ENCODE assay signal across 22 cellular contexts in genomic region chrX:67692246-67692645, GRCh38.
DNase-seq lines count a peak whose midpoint lies in the region; ATAC-seq, FAIRE-seq and TF ChIP-seq lines count a peak whose summit lies in the region.
"Had no signal": no experiment of that assay in that cellular context is flagged by ENCODE, and none has a peak within 500 bp of the region (broad histone marks: within the 10 kb centered on the region; RNA-seq: fewer than 3 reads in every experiment).

No MANE protein-coding gene starts in this region.

- H3K4ac ChIP-seq in mesenchymal stem cell (ENCODE audit: low read depth in 1 of 2, low read length in 2 of 2): no peak overlapping the region

- H3K27me3 Mint-ChIP-seq in astrocyte (ENCODE audit: low read depth, unreplicated experiment): no peaks in the 10 kb centered on the region
- H3K27me3 Mint-ChIP-seq: activated CD4-positive, alpha-beta T cell treated with anti-CD3 and anti-CD28 coated beads, Interleukin-2, amount 10 ng/mL, durations not matched to agents 24 days and 14 days; effector memory CD8-positive, alpha-beta T cell had no signal

- H2BK15ac ChIP-seq in mesenchymal stem cell (ENCODE audit: low read depth, poor library complexity, severe bottlenecking): no peak overlapping the region

- H3K18ac ChIP-seq in mesenchymal stem cell (ENCODE audit: low read depth in 1 of 2, low read length in 2 of 2): no peak overlapping the region

- no peaks in the 10 kb centered on the region for H3K9me3 ChIP-seq in astrocyte (ENCODE audit: insufficient read depth, low read depth, low read length)
- H3K9me3 ChIP-seq in mesenchymal stem cell (ENCODE audit: control insufficient read depth, low read length): no peaks in the 10 kb centered on the region
- H3K9me3 ChIP-seq: heart left ventricle, left lung had no signal

- no peak overlapping the region for H3K23ac ChIP-seq in mesenchymal stem cell (ENCODE audit: low read length in 2 of 2)

- H3K36me3 ChIP-seq in astrocyte (ENCODE audit: insufficient read depth, low read length): no peaks in the 10 kb centered on the region
- H3K36me3 ChIP-seq in mesenchymal stem cell (ENCODE audit: control insufficient read depth in 1 of 2, insufficient read depth in 2 of 2, low read depth in 1 of 2, low read length in 2 of 2): no peaks in the 10 kb centered on the region
- H3K36me3 ChIP-seq: left lung had no signal

- H3K9ac ChIP-seq in astrocyte (ENCODE audit: low read length) (no peak overlapping the region), mesenchymal stem cell (ENCODE audit: low read length) (no peak overlapping the region)

- H3K79me1 ChIP-seq in mesenchymal stem cell (replicated peaks; ENCODE audit: low read length, poor library complexity, severe bottlenecking): no peaks in the 10 kb centered on the region

- peaks cover 1% of the 10 kb centered on the region for H3K36me3 Mint-ChIP-seq in astrocyte (ENCODE audit: low read depth, unreplicated experiment)

- no peak overlapping the region for H3K14ac ChIP-seq in mesenchymal stem cell (ENCODE audit: low read length in 2 of 2)

- TF ChIP-seq CTCF in astrocyte (IDR thresholded peaks at IDR 0.05; ENCODE audit: insufficient read depth, low read depth, low read length): no peak

- DNase-seq in ELR (ENCODE audit: low read depth): peak; percentile 32
- peak; percentile 49 for DNase-seq in HCEC 1CT
- DNase-seq in astrocyte (ENCODE audit: low read depth): peak; percentile 84
- peak; percentile 8 for DNase-seq in mesenchymal stem cell
- DNase-seq in T1000 (lab: John Stamatoyannopoulos, UW): no peak
- no peak for DNase-seq in stimulated activated CD8-positive, alpha-beta memory T cell treated with anti-CD3 and anti-CD28 coated beads, Interleukin-4, amount 100 ng/mL, for 48 hours
- DNase-seq: activated CD4-positive, alpha-beta T cell treated with anti-CD3 and anti-CD28 coated beads, Interleukin-2, amount 10 ng/mL, durations not matched to agents 24 days and 14 days; anterior cingulate cortex; COR-L47; effector memory CD8-positive, alpha-beta T cell; heart left ventricle; KBM-7; left lung; NCI-H1436 treated with DMSO at 0.1 percent for 48 hours; NCI-H524; nephron progenitor cell; substantia nigra; T-helper 1 cell had no signal

- H3K27ac ChIP-seq in astrocyte (ENCODE audit: low read depth, low read length) (peak overlapping the region; percentile 38), mesenchymal stem cell (ENCODE audit: low read length, poor library complexity, severe bottlenecking) (no peak overlapping the region)
- H3K27ac ChIP-seq: heart left ventricle, left lung had no signal

- H3K27ac Mint-ChIP-seq in astrocyte (ENCODE audit: unreplicated experiment): peak overlapping the region; percentile 12
- H3K27ac Mint-ChIP-seq: activated CD4-positive, alpha-beta T cell treated with anti-CD3 and anti-CD28 coated beads, Interleukin-2, amount 10 ng/mL, durations not matched to agents 24 days and 14 days; effector memory CD8-positive, alpha-beta T cell; nephron progenitor cell had no signal

- no peak overlapping the region for H2BK5ac ChIP-seq in mesenchymal stem cell (ENCODE audit: low read depth, low read length, poor library complexity, severe bottlenecking)

- H2AK5ac ChIP-seq in mesenchymal stem cell (ENCODE audit: low read length, severe bottlenecking): no peak overlapping the region

- FAIRE-seq in astrocyte (lab: Jason Lieb, UNC): peak; percentile 90

- no peak overlapping the region for H3K4me3 Mint-ChIP-seq in astrocyte (ENCODE audit: unreplicated experiment)
- H3K4me3 Mint-ChIP-seq: activated CD4-positive, alpha-beta T cell treated with anti-CD3 and anti-CD28 coated beads, Interleukin-2, amount 10 ng/mL, durations not matched to agents 24 days and 14 days; effector memory CD8-positive, alpha-beta T cell; nephron progenitor cell had no signal

- no peak overlapping the region for H2BK120ac ChIP-seq in mesenchymal stem cell (ENCODE audit: low read depth, low read length)

- H2AFZ ChIP-seq in astrocyte (ENCODE audit: low read depth, low read length) (no peak overlapping the region), mesenchymal stem cell (ENCODE audit: low read depth, low read length) (no peak overlapping the region)

- no peaks in the 10 kb centered on the region for H4K20me1 ChIP-seq in astrocyte (ENCODE audit: insufficient read depth, low read length)

- H3K4me3 ChIP-seq in astrocyte (ENCODE audit: insufficient read depth, low read depth, low read length) (no peak overlapping the region), mesenchymal stem cell (ENCODE audit: insufficient read depth in 1 of 2, low read depth in 1 of 2, low read length in 2 of 2) (no peak overlapping the region)
- H3K4me3 ChIP-seq: heart left ventricle, left lung had no signal

- H3K4me2 ChIP-seq in astrocyte (ENCODE audit: low read length): no peak overlapping the region
- H3K4me2 ChIP-seq in mesenchymal stem cell (ENCODE audit: low read length, poor library complexity, severe bottlenecking): no peak overlapping the region

- ATAC-seq in GM19035 (IDR thresholded peaks at IDR 0.05; ENCODE audit: unreplicated experiment) (no peak), GM21786 (IDR thresholded peaks at IDR 0.05; ENCODE audit: unreplicated experiment) (no peak)
- ATAC-seq: effector memory CD8-positive, alpha-beta T cell; HCT116; heart left ventricle; left lung; Panc1 had no signal

- H3K9me3 Mint-ChIP-seq in astrocyte (ENCODE audit: unreplicated experiment): no peaks in the 10 kb centered on the region
- H3K9me3 Mint-ChIP-seq: activated CD4-positive, alpha-beta T cell treated with anti-CD3 and anti-CD28 coated beads, Interleukin-2, amount 10 ng/mL, durations not matched to agents 24 days and 14 days; effector memory CD8-positive, alpha-beta T cell had no signal

- no peak overlapping the region for H4K8ac ChIP-seq in mesenchymal stem cell (ENCODE audit: low read length)

- no peak overlapping the region for H2BK12ac ChIP-seq in mesenchymal stem cell (ENCODE audit: low read length in 2 of 2)

- H3K4me1 Mint-ChIP-seq in astrocyte (ENCODE audit: low read depth, unreplicated experiment): peaks cover 9% of the 10 kb centered on the region
- H3K4me1 Mint-ChIP-seq: activated CD4-positive, alpha-beta T cell treated with anti-CD3 and anti-CD28 coated beads, Interleukin-2, amount 10 ng/mL, durations not matched to agents 24 days and 14 days; nephron progenitor cell had no signal

- peaks cover 3% of the 10 kb centered on the region for H3K4me1 ChIP-seq in astrocyte (ENCODE audit: insufficient read depth, low read length)
- no peaks in the 10 kb centered on the region for H3K4me1 ChIP-seq in mesenchymal stem cell (ENCODE audit: control insufficient read depth, insufficient read depth, low read depth, low read length)
- H3K4me1 ChIP-seq: left lung had no signal

- H3K79me2 ChIP-seq in astrocyte (ENCODE audit: insufficient read depth, low read length): no peaks in the 10 kb centered on the region

- H4K91ac ChIP-seq in mesenchymal stem cell (ENCODE audit: low read length): no peak overlapping the region

- no peaks in the 10 kb centered on the region for H3K27me3 ChIP-seq in astrocyte (ENCODE audit: insufficient read depth, low read length)
- peaks cover 0 to 15% of the 10 kb centered on the region in 2 experiments for H3K27me3 ChIP-seq in mesenchymal stem cell (ENCODE audit: control insufficient read depth in 1 of 2, insufficient read depth in 1 of 2, low read length in 2 of 2)
- H3K27me3 ChIP-seq: heart left ventricle, left lung had no signal

Comparison
In these comparisons a context has a peak if more than half of its experiments do, and no peak if none do; other contexts are left out.
1. DNase-seq: peak in ELR (single experiment), HCEC 1CT (single experiment), astrocyte (single experiment) and mesenchymal stem cell (single experiment); none in T1000 (single experiment) and stimulated activated CD8-positive, alpha-beta memory T cell treated with anti-CD3 and anti-CD28 coated beads, Interleukin-4, amount 100 ng/mL, for 48 hours (single experiment).